1 cellular context compared by ENCODE assay signal in genomic region chr16:85288869-85289660, GRCh38.
TF ChIP-seq lines count a peak whose summit lies in the region.

No MANE protein-coding gene starts in this region.

TF ChIP-seq in HepG2, 621 proteins besides CTCF, POLR2A, EP300 and RAD21 (continued from another document and continues in another):
- TF ChIP-seq ZBTB2 (CRISPR knock-in tag; IDR thresholded peaks at IDR 0.05; ENCODE audit: low read depth) (no peak), NBN (conservative IDR thresholded peaks at IDR 0.05) (no peak), GPBP1L1 (CRISPR knock-in tag; IDR thresholded peaks at IDR 0.05) (no peak), ZBED4 (CRISPR knock-in tag; IDR thresholded peaks at IDR 0.05; ENCODE audit: borderline replicate concordance) (peak; percentile 83; the same call in 1 of the 2 replicates), U2AF2 (IDR thresholded peaks at IDR 0.05; ENCODE audit: low read depth, low read length) (0 out of 2 replicates have a peak, but pooled peaks have one; percentile 43), ZNF143 (CRISPR knock-in tag; IDR thresholded peaks at IDR 0.05) (0 out of 2 replicates have a peak, but pooled peaks have one; percentile 19), ZBTB39 (CRISPR knock-in tag; IDR thresholded peaks at IDR 0.05) (peak; percentile 62; the same call in 1 of the 2 replicates), ZBTB4 (CRISPR knock-in tag; IDR thresholded peaks at IDR 0.05; ENCODE audit: borderline replicate concordance) (peak; percentile 77; the same call in 1 of the 2 replicates), ZSCAN21 (CRISPR knock-in tag; IDR thresholded peaks at IDR 0.05; ENCODE audit: borderline replicate concordance) (no peak; the same call in 1 of the 2 replicates), KLF12 (CRISPR knock-in tag; IDR thresholded peaks at IDR 0.05; ENCODE audit: borderline replicate concordance) (no peak), RXRA (CRISPR knock-in tag; IDR thresholded peaks at IDR 0.05) (peak; percentile 99), ZNF703 (CRISPR knock-in tag; IDR thresholded peaks at IDR 0.05; ENCODE audit: borderline replicate concordance) (peak; percentile 84; the same call in 1 of the 2 replicates), ZNF747 (CRISPR knock-in tag; IDR thresholded peaks at IDR 0.05; ENCODE audit: borderline replicate concordance) (0 out of 2 replicates have a peak, but pooled peaks have one; percentile 71), ZNF839 (CRISPR knock-in tag; IDR thresholded peaks at IDR 0.05; ENCODE audit: borderline replicate concordance) (no peak), IKZF5 (CRISPR knock-in tag; IDR thresholded peaks at IDR 0.05) (peak; percentile 87; the same call in 1 of the 2 replicates), PRDM10 (CRISPR knock-in tag; IDR thresholded peaks at IDR 0.05; ENCODE audit: low read depth) (peak; percentile 76), ZNF136 (CRISPR knock-in tag; IDR thresholded peaks at IDR 0.05; ENCODE audit: low read depth) (0 out of 2 replicates have a peak, but pooled peaks have one; percentile 62), ZBTB3 (CRISPR knock-in tag; IDR thresholded peaks at IDR 0.05; ENCODE audit: borderline replicate concordance, low read depth) (peak; percentile 60; the same call in 1 of the 2 replicates), USF2 (IDR thresholded peaks at IDR 0.05; ENCODE audit: low read depth, low read length) (no peak), USF2 (CRISPR knock-in tag; IDR thresholded peaks at IDR 0.05; ENCODE audit: borderline replicate concordance) (peak; percentile 40; the same call in 1 of the 2 replicates), ZBTB7B (CRISPR knock-in tag; IDR thresholded peaks at IDR 0.05) (peak; percentile 99), ZBTB14 (CRISPR knock-in tag; IDR thresholded peaks at IDR 0.05) (peak; percentile 27; the same call in 1 of the 2 replicates), ZC3H13 (CRISPR knock-in tag; IDR thresholded peaks at IDR 0.05) (no peak)
